In the genomic region with DNA sequence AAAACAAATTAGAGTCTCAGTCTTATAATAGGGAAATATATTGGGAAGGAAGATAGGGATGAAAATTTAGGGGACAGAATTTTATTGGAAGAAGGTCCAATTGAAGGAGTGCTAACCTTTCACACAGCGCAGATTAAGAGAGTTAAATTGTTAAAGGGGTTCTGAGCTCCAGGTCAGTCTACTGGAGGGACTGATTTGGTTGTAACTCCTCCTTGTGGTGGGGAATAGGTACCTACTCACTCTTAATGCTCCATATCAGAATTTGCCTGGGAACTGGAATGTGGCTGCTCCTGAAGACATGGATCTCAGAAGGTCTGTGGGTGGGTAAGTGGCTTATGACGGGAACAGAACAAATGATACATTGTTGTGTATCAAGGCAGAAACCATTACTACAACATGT, we compare ENCODE assay signal across 21 cellular contexts.
DNase-seq lines count a peak whose midpoint lies in the region; FAIRE-seq and TF ChIP-seq lines count a peak whose summit lies in the region.
"Had no signal": no experiment of that assay in that cellular context is flagged by ENCODE, and none has a peak within 500 bp of the region (broad histone marks: within the 10 kb centered on the region; RNA-seq: fewer than 3 reads in every experiment).

No MANE protein-coding gene starts in this region.

- H3K18ac ChIP-seq in H1 (ENCODE audit: extremely low read depth, low read length) = no peak overlapping the region

- no peak overlapping the region for H3K4ac ChIP-seq in H1 (replicated peaks; ENCODE audit: insufficient read length, low read depth, low read length)

- H3K4me3 ChIP-seq in H1 (ENCODE audit: extremely low read depth in 1 of 4, insufficient read depth in 2 of 4, low read depth in 3 of 4, low read length in 4 of 4) = no peak overlapping the region
- no peak overlapping the region for H3K4me3 ChIP-seq in effector memory CD4-positive, alpha-beta T cell (ENCODE audit: insufficient read depth, low read depth, low read length, poor library complexity, severe bottlenecking)
- H3K4me3 ChIP-seq: colonic mucosa, heart left ventricle, thyroid gland had no signal

- DNase-seq in DMS53 (lab: John Stamatoyannopoulos, UW) = peak; percentile 34
- DNase-seq in DMS53 treated with DMSO at 0.1 percent for 48 hours (lab: John Stamatoyannopoulos, UW; ENCODE audit: unreplicated experiment) = no peak
- no peak for DNase-seq in H1 (ENCODE audit: low read depth in 1 of 2, low spot score in 2 of 2)
- DNase-seq in neural crest cell (ENCODE audit: low read depth, low spot score) = no peak
- DNase-seq in NCI-H748 (lab: John Stamatoyannopoulos, UW; ENCODE audit: unreplicated experiment) = no peak
- no peak for DNase-seq in effector memory CD4-positive, alpha-beta T cell
- DNase-seq in D721Med (ENCODE audit: insufficient read length, low spot score) = no peak
- DNase-seq: CD8-positive, alpha-beta memory T cell; colonic mucosa; GDM1; heart left ventricle; left cardiac atrium; NCI-H1105 treated with DMSO at 0.1 percent for 48 hours; SK-N-SH; stimulated activated CD4-positive, alpha-beta T cell treated with anti-CD3 and anti-CD28 coated beads, Interleukin-2, amount 100 ng/mL, for 48 hours; thyroid gland had no signal

- H2BK20ac ChIP-seq in H1 (ENCODE audit: low read length) = no peak overlapping the region

- no peak overlapping the region for H3K27ac ChIP-seq in H1 (ENCODE audit: low read depth, low read length)
- H3K27ac ChIP-seq in effector memory CD4-positive, alpha-beta T cell (ENCODE audit: insufficient read depth, low read length, poor library complexity, severe bottlenecking) = no peak overlapping the region
- H3K27ac ChIP-seq: colonic mucosa, epithelial cell of prostate, heart left ventricle, thyroid gland had no signal

- no peaks in the 10 kb centered on the region for H3K79me1 ChIP-seq in H1 (ENCODE audit: low read depth, low read length)

- no peaks in the 10 kb centered on the region for H3K36me3 ChIP-seq in H1 (ENCODE audit: control insufficient read depth in 2 of 4, insufficient read depth in 4 of 4, low read length in 3 of 4)
- no peaks in the 10 kb centered on the region for H3K36me3 ChIP-seq in effector memory CD4-positive, alpha-beta T cell (ENCODE audit: control insufficient read depth, insufficient read depth, low read length)
- H3K36me3 ChIP-seq: colonic mucosa, heart left ventricle, thyroid gland had no signal

- no peaks in the 10 kb centered on the region for H3K4me1 ChIP-seq in H1 (replicated peaks in 1 of 4; ENCODE audit: control insufficient read depth in 3 of 4, insufficient read depth in 4 of 4, low read length in 3 of 4)
- no peaks in the 10 kb centered on the region for H3K4me1 ChIP-seq in effector memory CD4-positive, alpha-beta T cell (ENCODE audit: control insufficient read depth, insufficient read depth, low read length, poor library complexity, severe bottlenecking)
- H3K4me1 ChIP-seq: colonic mucosa, heart left ventricle, thyroid gland had no signal

- FAIRE-seq in H1 (lab: Jason Lieb, UNC) = peak; percentile 81
- FAIRE-seq in D721Med (lab: Jason Lieb, UNC) = no peak
- FAIRE-seq: A204.1, TTC549 had no signal

- H3K14ac ChIP-seq in H1 (ENCODE audit: insufficient read length) = no peak overlapping the region

- H3K4me2 ChIP-seq in H1 (ENCODE audit: insufficient read depth in 1 of 2, low read depth in 2 of 2, low read length in 2 of 2) = no peak overlapping the region
- H3K4me2 ChIP-seq: SK-N-SH had no signal

- no peak overlapping the region for H3K4me3 Mint-ChIP-seq in neural crest cell
- H3K4me3 Mint-ChIP-seq: CD8-positive, alpha-beta memory T cell had no signal

- H2AFZ ChIP-seq in H1 (ENCODE audit: low read length) = 0 out of 2 replicates have a peak overlapping the region, but pooled peaks have one; percentile 58

- no peak overlapping the region for H3K56ac ChIP-seq in H1 (replicated peaks; ENCODE audit: insufficient read length, low read depth, low read length)

- no peak for TF ChIP-seq POLR2A in H1 (IDR thresholded peaks at IDR 0.05; ENCODE audit: control extremely low read depth in 1 of 2, low read depth in 2 of 2, low read length in 2 of 2)

- CTCF ChIA-PET in H1 (lab: Charles Lee; ENCODE audit: partially characterized antibody) = interaction anchor here (0.6 to 2.7 kb wide), 24 partner anchors 8 to 1045 kb away, joined by 3 to 30 read pairs (median 4); no protein-coding TSS in a partner anchor

- 100% methylated on average over 2 of the region's 2 CpGs; no CpG with 5 or more reads in 1 of the 2 experiments for WGBS in H1 (ENCODE audit: extremely low coverage in 1 of 2, insufficient coverage in 1 of 2, insufficient read length in 1 of 2, insufficient replicate concordance in 2 of 2, low coverage in 1 of 2, low lambda C conversion rate in 2 of 2, missing lambda C conversion rate in 1 of 2), 2 experiments

- no peak overlapping the region for H3K23ac ChIP-seq in H1 (ENCODE audit: insufficient read length)

- no peaks in the 10 kb centered on the region for H3K36me3 Mint-ChIP-seq in neural crest cell (ENCODE audit: low read depth)
- H3K36me3 Mint-ChIP-seq: CD8-positive, alpha-beta memory T cell had no signal

- POLR2A ChIA-PET in H1 (lab: Charles Lee; ENCODE audit: partially characterized antibody) = no interaction called here

- H2BK12ac ChIP-seq in H1 (ENCODE audit: low read depth, low read length) = no peak overlapping the region

- TF ChIP-seq CTCF in LNCAP (IDR thresholded peaks at IDR 0.05) (peak; percentile 8; the same call in 1 of the 2 replicates), H1 (IDR thresholded peaks at IDR 0.05; ENCODE audit: control extremely low read depth in 1 of 3, insufficient read depth in 1 of 3, low read depth in 1 of 3, low read length in 3 of 3) (peak in 2 of 3 experiments; percentile 36 to 56; a peak in 3 of 4 replicates), neural crest cell (conservative IDR thresholded peaks at IDR 0.05) (peak; percentile 25), D721Med (IDR thresholded peaks at IDR 0.05; ENCODE audit: insufficient read depth, missing control alignments) (no peak)

- H3K4me1 Mint-ChIP-seq in neural crest cell = peaks cover 44% of the 10 kb centered on the region
- H3K4me1 Mint-ChIP-seq: CD8-positive, alpha-beta memory T cell had no signal

- no peaks in the 10 kb centered on the region for H3K27me3 Mint-ChIP-seq in neural crest cell (ENCODE audit: low read depth)
- H3K27me3 Mint-ChIP-seq: CD8-positive, alpha-beta memory T cell had no signal

- no peaks in the 10 kb centered on the region for H3K79me2 ChIP-seq in H1 (ENCODE audit: control insufficient read depth in 1 of 2, insufficient read depth in 2 of 2, low read length in 2 of 2)

- no peak overlapping the region for H4K8ac ChIP-seq in H1 (ENCODE audit: extremely low read depth, insufficient read depth, low read length)

- H3K27ac Mint-ChIP-seq in neural crest cell (ENCODE audit: unreplicated experiment) = no peak overlapping the region
- H3K27ac Mint-ChIP-seq: activated T-helper 2 cell treated with anti-CD3 and anti-CD28 coated beads, Interferon-gamma antibody, Interleukin-2, Interleukin-4, amounts not matched to agents 10 μg/mL and 5 μg/mL and 100 μg/mL, durations not matched to agents 14 hours and 24 hours and 36 hours; CD8-positive, alpha-beta memory T cell had no signal

- H3K9me3 Mint-ChIP-seq in neural crest cell = peaks cover 5% of the 10 kb centered on the region

- no peak overlapping the region for H2BK15ac ChIP-seq in H1 (ENCODE audit: low read length)

- H3K23me2 ChIP-seq in H1 (ENCODE audit: low read depth, low read length) = no peaks in the 10 kb centered on the region; the same call in 1 of the 2 replicates

- no peak overlapping the region for H2BK5ac ChIP-seq in H1 (ENCODE audit: low read depth, low read length)

- no peak for TF ChIP-seq EP300 in H1 (IDR thresholded peaks at IDR 0.05; ENCODE audit: borderline replicate concordance in 1 of 2, low read depth in 2 of 2, low read length in 2 of 2)

- peak; percentile 38 to 53 for TF ChIP-seq RAD21 in H1 (IDR thresholded peaks at IDR 0.05 in 1 of 2, conservative IDR thresholded peaks at IDR 0.05 in 1 of 2; ENCODE audit: low read depth in 2 of 2, low read length in 2 of 2)

- no peak overlapping the region for H4K5ac ChIP-seq in H1 (ENCODE audit: insufficient read length, low read depth, low read length)

- H3K9ac ChIP-seq in H1 (replicated peaks in 1 of 4; ENCODE audit: extremely low read depth in 1 of 4, low read depth in 3 of 4, low read length in 3 of 4) = no peak overlapping the region
- H3K9ac ChIP-seq: SK-N-SH had no signal

- no peaks in the 10 kb centered on the region for H3K9me3 ChIP-seq in H1 (ENCODE audit: insufficient read depth in 2 of 2, low read depth in 1 of 2, low read length in 1 of 2)
- peaks cover 3% of the 10 kb centered on the region for H3K9me3 ChIP-seq in effector memory CD4-positive, alpha-beta T cell (ENCODE audit: control insufficient read depth, low read length)
- H3K9me3 ChIP-seq: colonic mucosa, heart left ventricle, SK-N-SH, thyroid gland had no signal

- no peak overlapping the region for H2BK120ac ChIP-seq in H1 (replicated peaks; ENCODE audit: low read depth, low read length)

- H2AK5ac ChIP-seq in H1 (ENCODE audit: low read depth, low read length) = no peak overlapping the region

- H4K20me1 ChIP-seq in H1 (replicated peaks in 1 of 2; ENCODE audit: control insufficient read depth in 1 of 2, insufficient read depth in 2 of 2, low read length in 2 of 2) = no peaks in the 10 kb centered on the region

- no peaks in the 10 kb centered on the region for H3K27me3 ChIP-seq in H1 (replicated peaks in 1 of 4; ENCODE audit: control insufficient read depth in 3 of 4, extremely low read depth in 1 of 4, insufficient read depth in 3 of 4, low read length in 3 of 4)
- no peaks in the 10 kb centered on the region for H3K27me3 ChIP-seq in effector memory CD4-positive, alpha-beta T cell (replicated peaks; ENCODE audit: control insufficient read depth, insufficient read depth, low read length, poor library complexity, severe bottlenecking)
- H3K27me3 ChIP-seq: colonic mucosa, heart left ventricle, thyroid gland had no signal

- no peak overlapping the region for H4K91ac ChIP-seq in H1 (replicated peaks; ENCODE audit: insufficient read length, low read length)

TF ChIP-seq in H1, 55 proteins besides CTCF, POLR2A, EP300 and RAD21 (continues in another document):
- TF ChIP-seq CBX5 (IDR thresholded peaks at IDR 0.05; ENCODE audit: low read depth, low read length) (no peak), SP1 (IDR thresholded peaks at IDR 0.05; ENCODE audit: low read depth, low read length) (no peak)
